ENCODE assay signal across 1 cellular context in the genomic region with DNA sequence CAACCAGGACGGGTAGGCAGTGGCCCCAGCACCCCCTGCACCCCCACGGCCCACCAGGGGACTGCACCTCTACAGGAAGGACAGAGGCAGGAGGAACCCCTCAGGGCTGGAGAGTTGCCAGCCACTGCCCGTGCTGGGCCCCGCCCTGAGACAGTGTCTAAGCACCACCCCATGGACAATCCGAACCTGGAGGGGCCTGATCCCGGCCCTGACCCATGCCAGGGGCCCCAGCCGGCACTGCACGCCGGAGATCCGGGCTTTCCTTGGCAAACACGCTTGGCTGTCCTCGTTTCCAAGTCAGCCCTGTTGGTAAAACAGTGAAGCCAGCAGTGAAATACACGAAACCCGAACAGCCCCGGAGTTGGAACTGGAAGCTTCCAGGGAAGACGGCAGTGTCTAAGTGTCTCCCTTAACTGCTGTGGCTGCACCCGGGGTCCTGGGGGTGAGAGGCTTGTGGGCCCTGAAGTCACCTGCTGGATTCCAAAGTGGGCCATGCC.
TF ChIP-seq lines count a peak whose summit lies in the region.

No MANE protein-coding gene starts in this region.

TF ChIP-seq in HepG2, 621 proteins besides CTCF, POLR2A, EP300 and RAD21 (continued from another document):
- TF ChIP-seq HNRNPLL (IDR thresholded peaks at IDR 0.05; ENCODE audit: low read depth, low read length, poor library complexity, severe bottlenecking): no peak
